Comparison of ENCODE assay signal across 10 cellular contexts in the genomic region with DNA sequence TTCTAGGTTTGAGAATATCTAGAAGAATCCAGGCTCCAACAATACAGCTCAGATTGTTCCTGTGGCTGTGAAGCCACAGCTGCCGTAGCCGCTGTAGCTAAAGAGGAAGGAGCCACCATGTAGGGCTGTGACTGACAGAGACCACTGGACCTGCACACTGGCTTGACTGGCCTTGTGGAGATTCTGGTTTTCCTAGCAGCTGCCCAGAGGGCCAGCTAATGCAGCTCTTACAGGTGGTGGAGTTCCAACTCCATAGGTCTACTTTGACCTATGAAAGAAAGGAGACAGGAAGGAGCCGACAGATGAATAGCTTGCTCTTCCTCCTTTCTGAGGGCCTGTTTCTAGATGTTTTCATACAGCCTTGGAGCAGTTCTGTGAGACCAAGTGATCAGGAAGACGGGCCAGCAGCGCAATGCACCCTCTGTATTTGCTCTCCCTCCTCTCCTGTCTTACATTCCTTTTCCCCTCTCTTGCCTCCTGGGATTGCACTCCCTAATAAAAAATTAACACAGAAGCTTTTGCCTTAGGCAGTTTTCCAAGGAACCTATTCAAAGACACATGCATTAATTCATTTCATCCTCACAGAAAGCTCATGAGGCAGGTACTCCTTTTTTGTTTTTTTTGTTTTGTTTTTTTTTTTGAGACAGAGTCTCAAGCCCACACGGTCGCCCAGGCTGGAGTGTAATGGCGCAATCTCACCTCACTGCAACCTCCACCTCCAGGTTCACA. TPM values are rescaled to one million over a fixed set of nuclear protein-coding genes. Genes with fewer than 3 reads are reported as not detected.
DNase-seq lines count a peak whose midpoint lies in the region; ATAC-seq and TF ChIP-seq lines count a peak whose summit lies in the region.
"Had no signal": no experiment of that assay in that cellular context is flagged by ENCODE, and none has a peak within 500 bp of the region (broad histone marks: within the 10 kb centered on the region; RNA-seq: fewer than 3 reads in every experiment).

No MANE protein-coding gene starts in this region.

- H3K27me3 ChIP-seq in OCI-LY1 (ENCODE audit: insufficient read depth, low read length) (no peaks in the 10 kb centered on the region), left ventricle myocardium inferior (ENCODE audit: low read depth) (peaks cover 9% of the 10 kb centered on the region), adrenal gland (no peaks in the 10 kb centered on the region)
- H3K27me3 ChIP-seq in naive thymus-derived CD4-positive, alpha-beta T cell (ENCODE audit: control insufficient read depth in 2 of 2, insufficient read depth in 2 of 2, low read length in 2 of 2): no peaks in the 10 kb centered on the region
- H3K27me3 ChIP-seq: vagina had no signal

- peak overlapping the region; percentile 82; the same call in 1 of the 2 replicates for H2AFZ ChIP-seq in OCI-LY1 (ENCODE audit: low read length)

- peak overlapping the region; percentile 95 to 98 (median 97) for H3K27ac Mint-ChIP-seq in naive thymus-derived CD4-positive, alpha-beta T cell
- no peak overlapping the region for H3K27ac Mint-ChIP-seq in MCF 10A (ENCODE audit: low read depth, unreplicated experiment)

- H3K4me3 ChIP-seq in OCI-LY1 (ENCODE audit: low read depth, low read length, poor library complexity, severe bottlenecking) (peak overlapping the region; percentile 14), left ventricle myocardium inferior (no peak overlapping the region), adrenal gland (no peak overlapping the region)
- peak overlapping the region; percentile 36 for H3K4me3 ChIP-seq in naive thymus-derived CD4-positive, alpha-beta T cell (ENCODE audit: low read length)
- H3K4me3 ChIP-seq: vagina had no signal

- no peaks in the 10 kb centered on the region for H4K20me1 ChIP-seq in OCI-LY1 (ENCODE audit: insufficient read depth, low read length)

- no peaks in the 10 kb centered on the region for H3K27me3 Mint-ChIP-seq in naive thymus-derived CD4-positive, alpha-beta T cell
- H3K27me3 Mint-ChIP-seq in MCF 10A (ENCODE audit: insufficient read depth, unreplicated experiment): no peaks in the 10 kb centered on the region

- intact Hi-C loops in naive thymus-derived CD4-positive, alpha-beta T cell (cut with micrococcal nuclease): loop anchor here (1.0 to 5.0 kb wide), 8 partner anchors 8 to 369 kb away; partner anchors contain the start of genes HBS1L (in 2 of the 2) and MYB (in 1 of the 2)
- intact Hi-C loops in MCF 10A (cut with micrococcal nuclease): no loop called here
- intact Hi-C loops in left ventricle myocardium inferior (cut with micrococcal nuclease): no loop called here
- intact Hi-C loops in adrenal gland (cut with DNase I): no loop called here

- CTCF ChIA-PET in naive thymus-derived CD4-positive, alpha-beta T cell (lab: Charles Lee): interaction anchor here (1.1 to 1.9 kb wide), 7 partner anchors 14 to 107 kb away, joined by 3 to 18 read pairs (median 5); no protein-coding TSS in a partner anchor
- CTCF ChIA-PET in MCF 10A (lab: Yijun Ruan, JAX): no interaction called here

- H3K79me2 ChIP-seq in OCI-LY1 (ENCODE audit: insufficient read depth, low read length): no peaks in the 10 kb centered on the region

- no peaks in the 10 kb centered on the region for H3K9me3 ChIP-seq in OCI-LY1 (ENCODE audit: low read length)
- no peaks in the 10 kb centered on the region for H3K9me3 ChIP-seq in naive thymus-derived CD4-positive, alpha-beta T cell (ENCODE audit: control insufficient read depth in 2 of 3, low read length in 3 of 3)
- H3K9me3 ChIP-seq in left ventricle myocardium inferior (replicated peaks): no peaks in the 10 kb centered on the region
- H3K9me3 ChIP-seq in adrenal gland (replicated peaks in 1 of 3): no peaks in the 10 kb centered on the region
- H3K9me3 ChIP-seq: vagina had no signal

- H3K27ac ChIP-seq in OCI-LY1 (ENCODE audit: low read depth, low read length, poor library complexity, severe bottlenecking) (peak overlapping the region; percentile 78), left ventricle myocardium inferior (replicated peaks) (no peak overlapping the region), adrenal gland (no peak overlapping the region)
- peak overlapping the region; percentile 75 for H3K27ac ChIP-seq in naive thymus-derived CD4-positive, alpha-beta T cell (ENCODE audit: low read depth, low read length)
- H3K27ac ChIP-seq: vagina had no signal

- H3K9me2 ChIP-seq in OCI-LY1 (ENCODE audit: low read depth, low read length): no peaks in the 10 kb centered on the region

- TF ChIP-seq CTCF in OCI-LY1 (IDR thresholded peaks at IDR 0.05; ENCODE audit: low read length): no peak
- no peak for TF ChIP-seq CTCF in MCF 10A (IDR thresholded peaks at IDR 0.05; ENCODE audit: unreplicated experiment)
- TF ChIP-seq CTCF in left ventricle myocardium inferior (IDR thresholded peaks at IDR 0.05; ENCODE audit: borderline replicate concordance): no peak
- TF ChIP-seq CTCF in adrenal gland (IDR thresholded peaks at IDR 0.05): no peak

- POLR2A ChIA-PET in naive thymus-derived CD4-positive, alpha-beta T cell (lab: Charles Lee): interaction anchor here (0.6 to 5.0 kb wide), 12 partner anchors 8 to 74 kb away, joined by 3 to 66 read pairs (median 5); partner anchors contain the start of gene HBS1L
- POLR2A ChIA-PET in MCF 10A (lab: Yijun Ruan, JAX): no interaction called here

- no TSS peak for BruUV-seq in MCF 10A (replicated peaks; lab: Mats Ljungman, UMichigan)

- WGBS in adrenal gland, 4 donors: 77 to 89% (median 83%) methylated on average over 8 of the region's 8 CpGs

- TF ChIP-seq POLR2A in adrenal gland (IDR thresholded peaks at IDR 0.05): no peak

- ATAC-seq in GM19035 (IDR thresholded peaks at IDR 0.05; ENCODE audit: unreplicated experiment): peak; percentile 72
- ATAC-seq in HG02763 (IDR thresholded peaks at IDR 0.05; ENCODE audit: unreplicated experiment): peak; percentile 44
- ATAC-seq in naive thymus-derived CD4-positive, alpha-beta T cell: peak; percentile 74

- peaks cover 26 to 63% (median 55%) of the 10 kb centered on the region in 7 donors for H3K4me1 Mint-ChIP-seq in naive thymus-derived CD4-positive, alpha-beta T cell
- H3K4me1 Mint-ChIP-seq in MCF 10A (ENCODE audit: insufficient read depth, unreplicated experiment): no peaks in the 10 kb centered on the region

- H3K4me3 Mint-ChIP-seq in naive thymus-derived CD4-positive, alpha-beta T cell: peak overlapping the region; percentile 42 to 93 (median 67)
- no peak overlapping the region for H3K4me3 Mint-ChIP-seq in MCF 10A (ENCODE audit: unreplicated experiment)

- H3K4me1 ChIP-seq in OCI-LY1 (ENCODE audit: insufficient read depth, low read length, severe bottlenecking) (peaks cover 37% of the 10 kb centered on the region), left ventricle myocardium inferior (no peaks in the 10 kb centered on the region), adrenal gland (replicated peaks in 1 of 2) (no peaks in the 10 kb centered on the region)
- peaks cover 18 to 22% of the 10 kb centered on the region in 2 donors for H3K4me1 ChIP-seq in naive thymus-derived CD4-positive, alpha-beta T cell (ENCODE audit: control insufficient read depth in 2 of 2, insufficient read depth in 2 of 2, low read length in 2 of 2)
- H3K4me1 ChIP-seq: vagina had no signal

- no peaks in the 10 kb centered on the region for H3F3A ChIP-seq in OCI-LY1 (ENCODE audit: insufficient read depth, low read length)

- peak overlapping the region; percentile 52 for H3K9ac ChIP-seq in OCI-LY1 (ENCODE audit: low read length)

- H3K36me3 Mint-ChIP-seq in naive thymus-derived CD4-positive, alpha-beta T cell: peaks cover 0 to 12% (median 0%) of the 10 kb centered on the region in 5 donors
- no peaks in the 10 kb centered on the region for H3K36me3 Mint-ChIP-seq in MCF 10A (ENCODE audit: insufficient read depth, unreplicated experiment)

- DNase-seq in naive thymus-derived CD4-positive, alpha-beta T cell: peak in 8 of 9 donors; percentile 9 to 32 (median 22)
- DNase-seq in MCF 10A (ENCODE audit: unreplicated experiment) (no peak), left ventricle myocardium inferior (no peak), adrenal gland (no peak), AML-193 (lab: John Stamatoyannopoulos, UW) (no peak)
- DNase-seq: NCI-H774 had no signal

- no peaks in the 10 kb centered on the region for H3K36me3 ChIP-seq in OCI-LY1 (ENCODE audit: insufficient read depth, low read length)
- no peaks in the 10 kb centered on the region for H3K36me3 ChIP-seq in naive thymus-derived CD4-positive, alpha-beta T cell (ENCODE audit: control insufficient read depth in 2 of 3, insufficient read depth in 3 of 3, low read length in 3 of 3)
- no peaks in the 10 kb centered on the region for H3K36me3 ChIP-seq in left ventricle myocardium inferior
- no peaks in the 10 kb centered on the region for H3K36me3 ChIP-seq in adrenal gland (replicated peaks in 1 of 2)
- H3K36me3 ChIP-seq: vagina had no signal

- H3K4me2 ChIP-seq in OCI-LY1 (ENCODE audit: low read length): peak overlapping the region; percentile 53

- peaks cover 0 to 6% (median 0%) of the 10 kb centered on the region in 11 donors for H3K9me3 Mint-ChIP-seq in naive thymus-derived CD4-positive, alpha-beta T cell
- no peaks in the 10 kb centered on the region for H3K9me3 Mint-ChIP-seq in MCF 10A (ENCODE audit: unreplicated experiment)

RNA-seq across cellular contexts. Expression of gene MYB, which starts 51.8 kb away (rescaled TPM):
- total RNA-seq in naive thymus-derived CD4-positive, alpha-beta T cell: 10 to 100 TPM; 14.2 to 33.3 (median 17.3) TPM
- 1 to 10 TPM; 2.1 to 2.9 TPM for polyA plus RNA-seq in naive thymus-derived CD4-positive, alpha-beta T cell
- not detected in 2 replicates for total RNA-seq in MCF 10A (2022)
- 0.08 TPM for total RNA-seq in left ventricle myocardium inferior
- 10 to 100 TPM in 1 of 8 donors, 1 to 10 TPM in 2, under 1 TPM in 5; 0.14 to 11.8 (median 0.53) TPM for total RNA-seq in adrenal gland
- 1 to 10 TPM in 1 of 3 donors, under 1 TPM in 2; 0.72 to 1.3 (median 0.75) TPM for polyA plus RNA-seq in adrenal gland

Comparison
In these comparisons a context has a peak if more than half of its experiments do, and no peak if none do; other contexts are left out.
1. H3K27ac ChIP-seq: peak in OCI-LY1 (single experiment) and naive thymus-derived CD4-positive, alpha-beta T cell (single experiment); none in left ventricle myocardium inferior (single experiment) and adrenal gland (0 of 5).
2. H3K4me3 ChIP-seq: peak in OCI-LY1 (single experiment) and naive thymus-derived CD4-positive, alpha-beta T cell (single experiment); none in left ventricle myocardium inferior (single experiment) and adrenal gland (0 of 4).
3. DNase-seq: peak in naive thymus-derived CD4-positive, alpha-beta T cell (8 of 9); none in MCF 10A (single experiment), left ventricle myocardium inferior (single experiment), adrenal gland (0 of 7) and AML-193 (0 of 2).
4. intact Hi-C loops: an anchor here in naive thymus-derived CD4-positive, alpha-beta T cell (1.0 to 5.0 kb wide); none called in MCF 10A, left ventricle myocardium inferior and adrenal gland.
5. Peak in every context shown above with its lines, with median percentiles within 50 percentile points of each other: ATAC-seq.